Comparison of ENCODE assay signal across 21 cellular contexts in the genomic region with DNA sequence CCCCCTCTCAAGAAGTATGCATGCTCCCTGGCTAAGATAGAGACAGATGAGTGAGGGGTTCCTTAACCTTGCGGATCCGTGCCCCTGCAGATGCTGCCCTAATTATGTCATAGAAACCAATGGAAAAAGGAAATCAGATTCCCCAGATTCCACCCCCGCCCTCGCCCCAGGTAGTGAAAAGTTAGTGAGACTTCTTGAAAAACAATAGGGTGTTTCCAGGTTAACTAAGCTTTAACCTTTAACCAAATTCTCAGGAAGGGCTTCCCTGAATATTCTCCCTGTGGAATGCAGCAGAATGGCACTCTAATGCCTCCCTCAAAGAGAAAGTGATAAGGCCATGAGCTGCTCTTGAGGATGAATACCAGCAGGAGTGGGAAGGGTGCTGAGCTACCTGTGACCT.
DNase-seq lines count a peak whose midpoint lies in the region; ATAC-seq and TF ChIP-seq lines count a peak whose summit lies in the region.
"Had no signal": no experiment of that assay in that cellular context is flagged by ENCODE, and none has a peak within 500 bp of the region (broad histone marks: within the 10 kb centered on the region; RNA-seq: fewer than 3 reads in every experiment).

No MANE protein-coding gene starts in this region.

- H3K27me3 Mint-ChIP-seq in dendritic cell treated with granulocyte-macrophage colony-stimulating factor and Interleukin-4, amounts not matched to agents 40 ng/mL and 50 ng/mL, for 4 days = no peaks in the 10 kb centered on the region
- H3K27me3 Mint-ChIP-seq: stimulated activated naive CD8-positive, alpha-beta T cell treated with anti-CD3 and anti-CD28 coated beads, Interleukin-15, amount 100 ng/mL, for 72 hours had no signal

- intact Hi-C loops in dendritic cell treated with granulocyte-macrophage colony-stimulating factor and Interleukin-4, amounts not matched to agents 40 ng/mL and 50 ng/mL, for 4 days (cut with micrococcal nuclease) = loop anchor here (1.0 kb wide), 1 partner anchor 90 kb away; no protein-coding TSS in a partner anchor

- no peak for TF ChIP-seq CTCF in suprapubic skin (IDR thresholded peaks at IDR 0.05)

- peaks cover 8% of the 10 kb centered on the region for H3K9me3 Mint-ChIP-seq in dendritic cell treated with granulocyte-macrophage colony-stimulating factor and Interleukin-4, amounts not matched to agents 40 ng/mL and 50 ng/mL, for 4 days
- H3K9me3 Mint-ChIP-seq: activated CD4-positive, alpha-beta memory T cell treated with anti-CD3 and anti-CD28 coated beads, Interleukin-2, amount 10 ng/mL, durations not matched to agents 7 days and 5 days; stimulated activated naive CD8-positive, alpha-beta T cell treated with anti-CD3 and anti-CD28 coated beads, Interleukin-15, amount 100 ng/mL, for 72 hours had no signal

- H3K27ac Mint-ChIP-seq in dendritic cell treated with granulocyte-macrophage colony-stimulating factor and Interleukin-4, amounts not matched to agents 40 ng/mL and 50 ng/mL, for 4 days = peak overlapping the region; percentile 4
- H3K27ac Mint-ChIP-seq: activated CD4-positive, alpha-beta memory T cell treated with anti-CD3 and anti-CD28 coated beads, Interleukin-2, amount 10 ng/mL, durations not matched to agents 7 days and 5 days; CD8-positive, alpha-beta memory T cell; stimulated activated naive CD8-positive, alpha-beta T cell treated with anti-CD3 and anti-CD28 coated beads, Interleukin-15, amount 100 ng/mL, for 72 hours had no signal

- peaks cover 12% of the 10 kb centered on the region for H3K4me1 Mint-ChIP-seq in dendritic cell treated with granulocyte-macrophage colony-stimulating factor and Interleukin-4, amounts not matched to agents 40 ng/mL and 50 ng/mL, for 4 days (ENCODE audit: low read depth)
- H3K4me1 Mint-ChIP-seq: stimulated activated naive CD8-positive, alpha-beta T cell treated with anti-CD3 and anti-CD28 coated beads, Interleukin-15, amount 100 ng/mL, for 72 hours had no signal

- H3K4me3 ChIP-seq in iPS-20b (ENCODE audit: low read length) = peak overlapping the region; percentile 19; the same call in 1 of the 2 replicates
- no peak overlapping the region for H3K4me3 ChIP-seq in suprapubic skin
- H3K4me3 ChIP-seq: prostate gland, tibial artery had no signal

- H3K27ac ChIP-seq in iPS-20b (ENCODE audit: low read length) = no peak overlapping the region
- H3K27ac ChIP-seq in suprapubic skin = peak overlapping the region; percentile 45
- H3K27ac ChIP-seq: neutrophil, prostate gland, tibial artery had no signal

- H3K36me3 ChIP-seq in iPS-20b (ENCODE audit: insufficient read depth, low read depth, low read length) (no peaks in the 10 kb centered on the region), suprapubic skin (no peaks in the 10 kb centered on the region)
- H3K36me3 ChIP-seq: neutrophil, prostate gland, tibial artery had no signal

- TF ChIP-seq EP300 in suprapubic skin (IDR thresholded peaks at IDR 0.05) = no peak

- H3K27me3 ChIP-seq in iPS-20b (ENCODE audit: insufficient read depth, low read length) = peaks cover 46% of the 10 kb centered on the region
- no peaks in the 10 kb centered on the region for H3K27me3 ChIP-seq in suprapubic skin
- H3K27me3 ChIP-seq: neutrophil, tibial artery had no signal

- WGBS in suprapubic skin = 61% methylated on average over 4 of the region's 4 CpGs

- H3K9me3 ChIP-seq in iPS-20b (ENCODE audit: insufficient read depth, low read depth, low read length) (no peaks in the 10 kb centered on the region), suprapubic skin (no peaks in the 10 kb centered on the region)
- H3K9me3 ChIP-seq: neutrophil, prostate gland, tibial artery had no signal

- peak; percentile 79 for DNase-seq in LoVo (ENCODE audit: low spot score)
- no peak for DNase-seq in suprapubic skin (ENCODE audit: low spot score in 2 of 2)
- no peak for DNase-seq in NCI-H2081 (lab: John Stamatoyannopoulos, UW)
- DNase-seq: activated CD4-positive, alpha-beta memory T cell treated with anti-CD3 and anti-CD28 coated beads, Interleukin-2, amount 10 ng/mL, durations not matched to agents 7 days and 5 days; AML-193; CD8-positive, alpha-beta memory T cell; DMS153; erythroblast; hippocampal formation; NCI-H1048; NCI-H187 treated with DMSO at 0.1 percent for 48 hours; NCI-H446 treated with DMSO at 0.1 percent for 48 hours; SHP77 treated with DMSO at 0.1 percent for 48 hours; stimulated activated naive CD8-positive, alpha-beta T cell treated with anti-CD3 and anti-CD28 coated beads, Interleukin-15, amount 100 ng/mL, for 72 hours; tibial artery had no signal

- ATAC-seq in GM19035 (IDR thresholded peaks at IDR 0.05; ENCODE audit: unreplicated experiment) = no peak
- ATAC-seq in HG02970 (IDR thresholded peaks at IDR 0.05; ENCODE audit: low FRiP score, unreplicated experiment) = no peak
- ATAC-seq: stimulated activated naive CD8-positive, alpha-beta T cell treated with anti-CD3 and anti-CD28 coated beads, Interleukin-15, amount 100 ng/mL, for 72 hours had no signal

- H3K36me3 Mint-ChIP-seq in dendritic cell treated with granulocyte-macrophage colony-stimulating factor and Interleukin-4, amounts not matched to agents 40 ng/mL and 50 ng/mL, for 4 days (ENCODE audit: low read depth) = no peaks in the 10 kb centered on the region
- H3K36me3 Mint-ChIP-seq: CD8-positive, alpha-beta memory T cell had no signal

- no peak overlapping the region for H3K9ac ChIP-seq in iPS-20b (ENCODE audit: low read depth, low read length)

- no peak for TF ChIP-seq POLR2A in suprapubic skin (IDR thresholded peaks at IDR 0.05)

- no peak overlapping the region for H3K4me3 Mint-ChIP-seq in dendritic cell treated with granulocyte-macrophage colony-stimulating factor and Interleukin-4, amounts not matched to agents 40 ng/mL and 50 ng/mL, for 4 days
- H3K4me3 Mint-ChIP-seq: activated CD4-positive, alpha-beta memory T cell treated with anti-CD3 and anti-CD28 coated beads, Interleukin-2, amount 10 ng/mL, durations not matched to agents 7 days and 5 days; CD8-positive, alpha-beta memory T cell; stimulated activated naive CD8-positive, alpha-beta T cell treated with anti-CD3 and anti-CD28 coated beads, Interleukin-15, amount 100 ng/mL, for 72 hours had no signal

- H3K4me1 ChIP-seq in iPS-20b (ENCODE audit: insufficient read depth, low read length) = peaks cover 20% of the 10 kb centered on the region
- peaks cover 18% of the 10 kb centered on the region for H3K4me1 ChIP-seq in suprapubic skin
- H3K4me1 ChIP-seq: prostate gland, tibial artery had no signal
